9 cellular contexts compared by ENCODE assay signal in genomic region chr10:21499910-21500577, GRCh38. TPM values are rescaled to one million over a fixed set of nuclear protein-coding genes. Genes with fewer than 3 reads are reported as not detected.
DNase-seq lines count a peak whose midpoint lies in the region; ATAC-seq and TF ChIP-seq lines count a peak whose summit lies in the region.
"Had no signal": no experiment of that assay in that cellular context is flagged by ENCODE, and none has a peak within 500 bp of the region (broad histone marks: within the 10 kb centered on the region; RNA-seq: fewer than 3 reads in every experiment).

No MANE protein-coding gene starts in this region.

- H3K27ac ChIP-seq in HUES6 (ENCODE audit: low read depth, low read length) (peak overlapping the region; percentile 27; the same call in 1 of the 2 replicates), ascending aorta (no peak overlapping the region), skin epidermis (peak overlapping the region in 3 of 21 experiments; percentile 0 to 22 (median 17))
- H3K27ac ChIP-seq: left lung had no signal

- intact Hi-C loops in ascending aorta (cut with DNase I) = loop anchor here (5.0 to 10.0 kb wide), 6 partner anchors 208 to 1562 kb away; partner anchors contain the start of gene COMMD3

- H3K4me1 ChIP-seq in HUES6 (ENCODE audit: control insufficient read depth, insufficient read depth, low read length) (peaks cover 49% of the 10 kb centered on the region), ascending aorta (peaks cover 3 to 6% of the 10 kb centered on the region in 2 donors)

- DNase-seq in ascending aorta (ENCODE audit: low spot score in 2 of 2) (peak in 1 of 2 donors; percentile 72), iPS-NIHi11 (ENCODE audit: low spot score) (peak; percentile 77), COLO829 (ENCODE audit: low spot score) (no peak)

- peaks cover 51% of the 10 kb centered on the region for H3K27me3 ChIP-seq in HUES6 (ENCODE audit: control insufficient read depth, insufficient read depth, low read length)
- H3K27me3 ChIP-seq in ascending aorta = no peaks in the 10 kb centered on the region

- H3K36me3 ChIP-seq in HUES6 (ENCODE audit: control insufficient read depth, insufficient read depth, low read length) = no peaks in the 10 kb centered on the region
- no peaks in the 10 kb centered on the region for H3K36me3 ChIP-seq in ascending aorta
- H3K36me3 ChIP-seq: left lung had no signal

- ATAC-seq in HG02623 (IDR thresholded peaks at IDR 0.05; ENCODE audit: unreplicated experiment) (no peak), HG02610 (IDR thresholded peaks at IDR 0.05; ENCODE audit: unreplicated experiment) (no peak), GM18498 (IDR thresholded peaks at IDR 0.05; ENCODE audit: unreplicated experiment) (no peak)
- ATAC-seq: left lung had no signal

- TF ChIP-seq CTCF in ascending aorta (IDR thresholded peaks at IDR 0.05) = no peak

- H3K4me3 ChIP-seq in HUES6 (ENCODE audit: low read depth, low read length) (peak overlapping the region; percentile 70), ascending aorta (peak overlapping the region; percentile 26 to 52), skin epidermis (peak overlapping the region in 5 of 7 experiments; percentile 1 to 21 (median 5))

- H3K9me3 ChIP-seq in HUES6 (ENCODE audit: control insufficient read depth, insufficient read depth, low read depth, low read length) (no peaks in the 10 kb centered on the region), ascending aorta (no peaks in the 10 kb centered on the region)
- H3K9me3 ChIP-seq: left lung had no signal

- H3K9ac ChIP-seq in HUES6 (ENCODE audit: low read length) = peak overlapping the region; percentile 74

RNA-seq across cellular contexts. Expression of gene SKIDA1, which starts 25.4 kb away (rescaled TPM):
- not detected for total RNA-seq in ascending aorta

RNA-seq across cellular contexts. Expression of gene MLLT10, which starts 34.0 kb away (rescaled TPM):
- total RNA-seq in ascending aorta = 16.3 TPM

Comparison
In these comparisons a context has a peak if more than half of its experiments do, and no peak if none do; other contexts are left out.
1. H3K4me3 ChIP-seq: peak in every context shown above with its lines; median percentile 70 in HUES6; 39 in ascending aorta; 5 in skin epidermis.